17 cellular contexts compared by ENCODE assay signal in the genomic region with DNA sequence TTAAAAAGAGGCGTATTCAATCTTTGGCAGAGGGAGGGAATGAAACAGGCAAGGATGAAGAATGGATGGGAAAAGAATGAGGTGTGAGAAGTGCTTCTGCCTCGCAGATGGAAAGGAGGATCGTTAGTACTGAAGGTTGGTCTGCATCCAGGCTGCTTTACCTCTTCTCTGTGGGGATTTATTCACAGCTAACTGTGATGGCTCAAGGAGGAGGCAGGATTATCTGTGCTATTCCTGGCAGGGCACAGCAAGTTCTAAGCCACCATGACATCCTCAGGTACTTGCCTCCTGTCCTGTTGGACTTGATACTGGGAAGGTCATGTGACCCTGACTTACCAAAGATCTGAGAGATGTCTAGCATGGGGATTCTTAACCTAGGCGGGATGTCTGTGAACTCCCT.
DNase-seq lines count a peak whose midpoint lies in the region; ATAC-seq and TF ChIP-seq lines count a peak whose summit lies in the region.
"Had no signal": no experiment of that assay in that cellular context is flagged by ENCODE, and none has a peak within 500 bp of the region (broad histone marks: within the 10 kb centered on the region; RNA-seq: fewer than 3 reads in every experiment).

No MANE protein-coding gene starts in this region.

- no peaks in the 10 kb centered on the region for H3K27me3 ChIP-seq in gastroesophageal sphincter
- H3K27me3 ChIP-seq: BE2C had no signal

- no peak for TF ChIP-seq EP300 in gastroesophageal sphincter (IDR thresholded peaks at IDR 0.05)

- WGBS in gastroesophageal sphincter (ENCODE audit: low coverage in 1 of 2), 2 donors, result 33 to 72% methylated on average over 4 of the region's 4 CpGs

- H3K36me3 ChIP-seq in gastroesophageal sphincter, result peaks cover 0 to 14% of the 10 kb centered on the region in 2 donors
- H3K36me3 ChIP-seq: BE2C had no signal

- ATAC-seq in gastroesophageal sphincter, result no peak
- ATAC-seq in activated CD4-positive, CD25-positive, alpha-beta regulatory T cell treated with anti-CD3 and anti-CD28 coated beads, Interleukin-2, amount 50 U/mL, for 24 hours, result no peak

- no peaks in the 10 kb centered on the region for H3K4me1 ChIP-seq in gastroesophageal sphincter

- TF ChIP-seq CTCF in VCaP (conservative IDR thresholded peaks at IDR 0.05), result no peak
- no peak for TF ChIP-seq CTCF in gastroesophageal sphincter (IDR thresholded peaks at IDR 0.05)

- no peak overlapping the region for H3K4me3 ChIP-seq in gastroesophageal sphincter
- H3K4me3 ChIP-seq: GM23248 had no signal

- no peak for TF ChIP-seq POLR2A in gastroesophageal sphincter (IDR thresholded peaks at IDR 0.05)

- DNase-seq in cerebellar cortex (ENCODE audit: low spot score), result peak; percentile 97
- DNase-seq in OCI-M2 (lab: John Stamatoyannopoulos, UW; ENCODE audit: unreplicated experiment), result no peak
- no peak for DNase-seq in SIG-M5 treated with dmso at 0.1 percent for 504 hours (lab: John Stamatoyannopoulos, UW; ENCODE audit: unreplicated experiment)
- DNase-seq: ACHN; BE2C; CD4-positive, CD25-positive, alpha-beta regulatory T cell; CD8-positive, alpha-beta memory T cell; COR-L47; DMS 273 treated with DMSO at 0.1 percent for 48 hours; DMS53; DND-41; EL; GM23248; HCEC 1CT had no signal

- H3K9me3 ChIP-seq in gastroesophageal sphincter, result no peaks in the 10 kb centered on the region
- H3K9me3 ChIP-seq: BE2C had no signal

- H3K27ac ChIP-seq in VCaP (peak overlapping the region; percentile 1; the same call in 1 of the 2 replicates), gastroesophageal sphincter (peak overlapping the region in 3 of 4 donors; percentile 24 to 53 (median 42))
- H3K27ac ChIP-seq: GM23248 had no signal
